ENCODE assay signal across 8 cellular contexts in genomic region chr2:7031424-7032245, GRCh38.
DNase-seq lines count a peak whose midpoint lies in the region; ATAC-seq and TF ChIP-seq lines count a peak whose summit lies in the region.

No MANE protein-coding gene starts in this region.

- ATAC-seq in CD4-positive, alpha-beta T cell (ENCODE audit: poor library complexity): peak; percentile 98
- ATAC-seq in HG02642 (IDR thresholded peaks at IDR 0.05; ENCODE audit: poor library complexity, unreplicated experiment) (no peak), HG02588 (IDR thresholded peaks at IDR 0.05; ENCODE audit: unreplicated experiment) (no peak)

- peaks cover 16% of the 10 kb centered on the region for H3K4me1 Mint-ChIP-seq in CD4-positive, alpha-beta T cell (ENCODE audit: low read depth)

- CTCF ChIA-PET in CD4-positive, alpha-beta T cell (lab: Charles Lee): interaction anchor here (1.2 to 1.8 kb wide), 4 partner anchors 27 to 166 kb away, joined by 3 to 6 read pairs (median 4); partner anchors contain the start of gene CMPK2

- peak; percentile 28 for TF ChIP-seq CTCF in CD4-positive, alpha-beta T cell (IDR thresholded peaks at IDR 0.05)
- no peak for TF ChIP-seq CTCF in dorsolateral prefrontal cortex (IDR thresholded peaks at IDR 0.05 in 54 of 56, conservative IDR thresholded peaks at IDR 0.05 in 2 of 56; ENCODE audit: low read depth in 1 of 56, partially characterized antibody in 56 of 56)

- no peaks in the 10 kb centered on the region for H3K27me3 ChIP-seq in CD4-positive, alpha-beta T cell (ENCODE audit: control insufficient read depth, insufficient read depth, low read length)
- H3K27me3 ChIP-seq in dorsolateral prefrontal cortex: no peaks in the 10 kb centered on the region

- no peak overlapping the region for H3K4me3 ChIP-seq in dorsolateral prefrontal cortex

- H3K36me3 Mint-ChIP-seq in CD4-positive, alpha-beta T cell (ENCODE audit: low read depth): peaks cover 92% of the 10 kb centered on the region

- DNase-seq in CD4-positive, alpha-beta T cell: peak; percentile 45 to 82 (median 56)
- DNase-seq in NCI-H1092 (lab: John Stamatoyannopoulos, UW): peak; percentile 90
- peak in 3 of 5 donors; percentile 58 to 62 (median 62) for DNase-seq in T-helper 1 cell
- peak in 2 of 10 donors; percentile 44 to 94 for DNase-seq in dorsolateral prefrontal cortex
- peak in 2 of 3 donors; percentile 26 to 31 for DNase-seq in stimulated activated CD4-positive, alpha-beta T cell treated with anti-CD3 and anti-CD28 coated beads, TNF-alpha, amount 100 ng/mL, for 1 hour (ENCODE audit: low read depth in 3 of 3, low spot score in 1 of 3)
- no peak for DNase-seq in activated CD8-positive, alpha-beta memory T cell treated with anti-CD3 and anti-CD28 coated beads, Interleukin-2, amount 50 U/mL, for 48 hours

- POLR2A ChIA-PET in CD4-positive, alpha-beta T cell (lab: Charles Lee): interaction anchor here (0.7 to 1.8 kb wide), 9 partner anchors 11 to 1650 kb away, joined by 3 to 7 read pairs (median 5); partner anchors contain the start of genes CMPK2 and ID2

- peak overlapping the region; percentile 89 for H3K27ac Mint-ChIP-seq in CD4-positive, alpha-beta T cell

- no peaks in the 10 kb centered on the region for H3K27me3 Mint-ChIP-seq in CD4-positive, alpha-beta T cell

- no peaks in the 10 kb centered on the region for H3K9me3 Mint-ChIP-seq in CD4-positive, alpha-beta T cell

- no peak overlapping the region for H3K27ac ChIP-seq in CD4-positive, alpha-beta T cell (ENCODE audit: low read depth, low read length)
- H3K27ac ChIP-seq in dorsolateral prefrontal cortex: peak overlapping the region in 52 of 59 donors; percentile 4 to 98 (median 52)

- H3K9me3 ChIP-seq in CD4-positive, alpha-beta T cell (ENCODE audit: control insufficient read depth, low read length): no peaks in the 10 kb centered on the region

- no peak overlapping the region for H3K4me3 Mint-ChIP-seq in CD4-positive, alpha-beta T cell

- intact Hi-C loops in CD4-positive, alpha-beta T cell (cut with DNase I, micrococcal nuclease): loop anchor here in 1 of 2 experiments (5.0 kb wide), 1 partner anchor 119 kb away; no protein-coding TSS in a partner anchor
- intact Hi-C loops in dorsolateral prefrontal cortex (cut with DNase I): no loop called here
